Comparison of ENCODE assay signal across 17 cellular contexts in genomic region chr3:19363071-19363470, GRCh38.
A peak's percentile ranks its signal among the peaks of the same experiment; 100 is the strongest.
DNase-seq lines count a peak whose midpoint lies in the region; ATAC-seq lines count a peak whose summit lies in the region.
"Had no signal": no experiment of that assay in that cellular context is flagged by ENCODE, and none has a peak within 500 bp of the region (broad histone marks: within the 10 kb centered on the region; RNA-seq: fewer than 3 reads in every experiment).

No MANE protein-coding gene starts in this region.

- H3K27me3 Mint-ChIP-seq in naive B cell: no peaks in the 10 kb centered on the region
- H3K27me3 Mint-ChIP-seq: CD4-positive, CD25-positive, alpha-beta regulatory T cell; T-helper 17 cell had no signal

- peak overlapping the region in 6 of 8 donors; percentile 47 to 75 (median 64) for H3K4me3 Mint-ChIP-seq in naive B cell
- H3K4me3 Mint-ChIP-seq: CD4-positive, CD25-positive, alpha-beta regulatory T cell; T-helper 17 cell had no signal

- ATAC-seq in GM18520 (IDR thresholded peaks at IDR 0.05; ENCODE audit: unreplicated experiment): peak; percentile 4
- peak; percentile 12 for ATAC-seq in GM21723 (IDR thresholded peaks at IDR 0.05; ENCODE audit: unreplicated experiment)
- ATAC-seq in HG03354 (IDR thresholded peaks at IDR 0.05; ENCODE audit: poor library complexity, severe bottlenecking, unreplicated experiment): peak; percentile 23
- no peak for ATAC-seq in naive B cell (ENCODE audit: low read depth in 2 of 2)
- no peak for ATAC-seq in GM19328 (IDR thresholded peaks at IDR 0.05; ENCODE audit: unreplicated experiment)
- ATAC-seq: Panc1, Right ventricle myocardium inferior, T-helper 17 cell had no signal

- H3K27ac Mint-ChIP-seq in naive B cell: peak overlapping the region; percentile 47 to 98 (median 92)
- H3K27ac Mint-ChIP-seq: CD4-positive, CD25-positive, alpha-beta regulatory T cell; T-helper 17 cell had no signal

- peaks cover 3 to 57% (median 47%) of the 10 kb centered on the region in 7 donors for H3K9me3 Mint-ChIP-seq in naive B cell

- H3K4me1 Mint-ChIP-seq in naive B cell: peaks cover 20 to 43% (median 38%) of the 10 kb centered on the region in 3 donors
- H3K4me1 Mint-ChIP-seq: CD4-positive, CD25-positive, alpha-beta regulatory T cell; T-helper 17 cell had no signal

- H3K36me3 Mint-ChIP-seq in naive B cell: peaks cover 33 to 38% of the 10 kb centered on the region in 2 donors
- H3K36me3 Mint-ChIP-seq: CD4-positive, CD25-positive, alpha-beta regulatory T cell had no signal

- DNase-seq in naive B cell (no peak), NCI-H69 (lab: John Stamatoyannopoulos, UW) (no peak), AML-193 (lab: John Stamatoyannopoulos, UW) (no peak), NCI-H2029 treated with DMSO at 0.1 percent for 48 hours (lab: John Stamatoyannopoulos, UW) (no peak)
- DNase-seq: CD4-positive, CD25-positive, alpha-beta regulatory T cell; DMS79 treated with DMSO at 0.1 percent for 48 hours; KBM-7; NCI-H1436 treated with DMSO at 0.1 percent for 48 hours; NCI-H345; NCI-H748 treated with DMSO at 0.1 percent for 48 hours; T-helper 17 cell had no signal

Comparison
In these comparisons a context has a peak if more than half of its experiments do, and no peak if none do; other contexts are left out.
1. ATAC-seq: peak in GM18520 (single experiment), GM21723 (single experiment) and HG03354 (single experiment); none in naive B cell (0 of 2) and GM19328 (single experiment).